In the genomic region with DNA sequence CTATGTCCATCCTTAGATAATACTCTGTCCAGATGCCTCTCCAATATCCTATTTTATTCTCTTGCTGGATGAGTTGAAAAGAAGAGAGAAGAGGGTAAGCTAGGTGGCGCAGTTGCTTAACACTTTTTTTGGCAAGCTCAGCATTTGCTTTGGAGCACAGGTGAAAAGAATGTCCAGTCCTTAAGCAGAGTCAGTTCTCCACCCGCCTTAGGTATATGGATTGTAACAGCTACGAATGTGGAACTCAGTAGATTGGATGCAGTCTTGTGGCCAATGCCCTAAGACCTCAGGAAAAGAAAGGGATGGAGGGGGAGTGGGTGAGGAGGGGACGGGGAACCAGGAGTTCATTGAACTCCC, we compare ENCODE assay signal across 8 cellular contexts.
DNase-seq lines count a peak whose midpoint lies in the region; ATAC-seq and TF ChIP-seq lines count a peak whose summit lies in the region.

No MANE protein-coding gene starts in this region.

- H3K27ac ChIP-seq in testis, result peak overlapping the region in 1 of 2 donors; percentile 1

- intact Hi-C loops in testis (cut with DNase I; ENCODE audit: low total_unique reads), result no loop called here

- TF ChIP-seq CTCF in testis (IDR thresholded peaks at IDR 0.05), result peak in 2 of 3 experiments; percentile 47 to 48

- ATAC-seq in GM18870 (IDR thresholded peaks at IDR 0.05; ENCODE audit: unreplicated experiment) (peak; percentile 64), HG03342 (IDR thresholded peaks at IDR 0.05; ENCODE audit: unreplicated experiment) (peak; percentile 43)

- WGBS in testis, 2 donors, result 4 to 7% methylated on average over 4 of the region's 4 CpGs

- no peaks in the 10 kb centered on the region for H3K4me1 ChIP-seq in testis

- no peaks in the 10 kb centered on the region for H3K9me3 ChIP-seq in testis

- H3K36me3 ChIP-seq in testis (ENCODE audit: low read depth, missing control alignments), result no peaks in the 10 kb centered on the region

- no peak for TF ChIP-seq POLR2A in erythroblast (IDR thresholded peaks at IDR 0.05; ENCODE audit: low read length)
- no peak for TF ChIP-seq POLR2A in testis (IDR thresholded peaks at IDR 0.05)

- DNase-seq in AG20443 (ENCODE audit: low spot score) (peak; percentile 26), NCI-H226 (peak; percentile 60), erythroblast (lab: John Stamatoyannopoulos, UW) (peak; percentile 44 to 52), mucosa of gallbladder (ENCODE audit: low spot score) (peak; percentile 78), testis (peak; percentile 82)
- peak; percentile 4 for DNase-seq in activated CD4-positive, alpha-beta T cell treated with anti-CD3 and anti-CD28 coated beads, Interleukin-2, amount 50 U/mL, for 1 hour

- H3K4me3 ChIP-seq in testis, result peak overlapping the region; percentile 53 to 61

- H3K27me3 ChIP-seq in testis, result no peaks in the 10 kb centered on the region

Comparison
In these comparisons a context has a peak if more than half of its experiments do, and no peak if none do; other contexts are left out.
1. DNase-seq: peak in every context shown above with its lines; median percentile 82 in testis; 78 in mucosa of gallbladder; 60 in NCI-H226; 48 in erythroblast; 26 in AG20443; 4 in activated CD4-positive, alpha-beta T cell treated with anti-CD3 and anti-CD28 coated beads, Interleukin-2, amount 50 U/mL, for 1 hour.